13 cellular contexts compared by ENCODE assay signal in genomic region chr5:69006030-69006429, GRCh38.
DNase-seq lines count a peak whose midpoint lies in the region; ATAC-seq and TF ChIP-seq lines count a peak whose summit lies in the region.
"Had no signal": no experiment of that assay in that cellular context is flagged by ENCODE, and none has a peak within 500 bp of the region (broad histone marks: within the 10 kb centered on the region; RNA-seq: fewer than 3 reads in every experiment).

No MANE protein-coding gene starts in this region.

- TF ChIP-seq CTCF in GM13976 (IDR thresholded peaks at IDR 0.05; ENCODE audit: borderline replicate concordance, control extremely low read depth, extremely low read depth, insufficient read depth, missing control alignments), result no peak

- in situ Hi-C loops in GM13976 (cut with MboI; ENCODE audit: low sequenced_read_pairs, unreplicated experiment), result loop anchor here (25.0 kb wide), 4 partner anchors 344 to 1769 kb away; no protein-coding TSS in a partner anchor

- no peak for ATAC-seq in GM18909 (IDR thresholded peaks at IDR 0.05; ENCODE audit: poor library complexity, unreplicated experiment)
- ATAC-seq: A549, GM12878 had no signal

- H3K27ac ChIP-seq in angular gyrus (ENCODE audit: low read depth, low read length), result peak overlapping the region; percentile 78
- H3K27ac ChIP-seq: A549 had no signal

- DNase-seq in inferior parietal cortex (ENCODE audit: extremely low spot score) (peak; percentile 55), putamen (ENCODE audit: low spot score) (peak; percentile 85), kidney tubule cell (ENCODE audit: low spot score) (no peak), GM13976 (ENCODE audit: low spot score) (no peak)
- DNase-seq: C1 segment of cervical spinal cord; Calu3; CD4-positive, alpha-beta T cell; DMS 273 treated with DMSO at 0.1 percent for 48 hours; HFFc6 had no signal

Comparison
In these comparisons a context has a peak if more than half of its experiments do, and no peak if none do; other contexts are left out.
1. DNase-seq: peak in inferior parietal cortex (single experiment) and putamen (single experiment); none in kidney tubule cell (single experiment) and GM13976 (single experiment).